1 cellular context compared by ENCODE assay signal in the genomic region with DNA sequence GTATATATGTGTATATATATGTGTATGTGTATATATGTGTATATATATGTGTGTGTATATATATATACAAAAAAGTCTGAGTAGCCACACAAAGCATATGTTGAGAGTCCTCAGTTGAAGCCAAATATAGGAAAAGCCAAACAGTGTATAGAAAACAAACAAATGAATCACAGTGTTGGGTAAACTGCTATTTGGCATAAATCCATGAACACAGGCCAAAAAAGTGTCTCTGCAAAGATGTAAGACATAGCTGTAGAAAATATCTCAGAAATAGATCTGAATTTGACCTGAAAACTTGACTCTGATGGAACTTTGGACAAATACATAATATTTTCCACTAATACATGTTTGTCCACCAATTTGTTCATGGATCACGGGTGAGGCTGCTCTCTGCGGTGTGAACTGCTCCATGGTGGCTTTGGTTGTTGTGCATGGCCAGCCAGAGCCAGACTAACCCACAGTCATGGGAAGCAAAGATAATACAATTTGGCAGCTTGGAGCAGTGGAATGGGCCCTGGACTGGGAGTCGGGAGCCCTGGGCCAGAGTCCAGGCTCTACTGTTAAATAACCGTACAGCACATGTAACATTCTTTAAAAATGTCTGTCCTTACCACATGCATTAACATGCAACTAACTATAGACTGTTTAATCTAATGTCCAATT.
A peak's percentile ranks its signal among the peaks of the same experiment; 100 is the strongest.
TF ChIP-seq lines count a peak whose summit lies in the region.

No MANE protein-coding gene starts in this region.

TF ChIP-seq in SK-N-SH, 30 proteins besides CTCF, POLR2A, EP300 and RAD21:
- TF ChIP-seq NFIC (IDR thresholded peaks at IDR 0.05; ENCODE audit: borderline replicate concordance) = peak; percentile 80
- TF ChIP-seq, protein P1, sequence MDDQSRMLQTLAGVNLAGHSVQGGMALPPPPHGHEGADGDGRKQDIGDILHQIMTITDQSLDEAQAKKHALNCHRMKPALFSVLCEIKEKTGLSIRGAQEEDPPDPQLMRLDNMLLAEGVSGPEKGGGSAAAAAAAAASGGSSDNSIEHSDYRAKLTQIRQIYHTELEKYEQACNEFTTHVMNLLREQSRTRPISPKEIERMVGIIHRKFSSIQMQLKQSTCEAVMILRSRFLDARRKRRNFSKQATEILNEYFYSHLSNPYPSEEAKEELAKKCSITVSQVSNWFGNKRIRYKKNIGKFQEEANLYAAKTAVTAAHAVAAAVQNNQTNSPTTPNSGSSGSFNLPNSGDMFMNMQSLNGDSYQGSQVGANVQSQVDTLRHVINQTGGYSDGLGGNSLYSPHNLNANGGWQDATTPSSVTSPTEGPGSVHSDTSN (IDR thresholded peaks at IDR 0.05) = peak; percentile 36; the same call in 1 of the 2 replicates
- no peak for TF ChIP-seq CHD2 (IDR thresholded peaks at IDR 0.05; ENCODE audit: low read length, partially characterized antibody)
- TF ChIP-seq TCF12 (IDR thresholded peaks at IDR 0.05) = peak; percentile 36; the same call in 1 of the 2 replicates
